9 cellular contexts compared by ENCODE assay signal in genomic region chr5:110258460-110258859, GRCh38.
DNase-seq lines count a peak whose midpoint lies in the region; ATAC-seq and TF ChIP-seq lines count a peak whose summit lies in the region.
"Had no signal": no experiment of that assay in that cellular context is flagged by ENCODE, and none has a peak within 500 bp of the region (broad histone marks: within the 10 kb centered on the region; RNA-seq: fewer than 3 reads in every experiment).

No MANE protein-coding gene starts in this region.

- TF ChIP-seq EP300 in neural cell (conservative IDR thresholded peaks at IDR 0.05; ENCODE audit: poor library complexity, severe bottlenecking): peak; percentile 20

- TF ChIP-seq CTCF in astrocyte of the spinal cord (IDR thresholded peaks at IDR 0.05; ENCODE audit: low read depth, low read length) (no peak), neural cell (IDR thresholded peaks at IDR 0.05; ENCODE audit: poor library complexity, severe bottlenecking) (no peak)

- H2AFZ ChIP-seq in neural cell (ENCODE audit: low read depth, low read length): no peak overlapping the region

- H3K4me2 ChIP-seq in neural cell (ENCODE audit: low read length): no peak overlapping the region

- ATAC-seq in HG02870 (IDR thresholded peaks at IDR 0.05; ENCODE audit: unreplicated experiment): no peak

- no peaks in the 10 kb centered on the region for H4K20me1 ChIP-seq in neural cell (ENCODE audit: insufficient read depth)

- TF ChIP-seq RAD21 in neural cell (conservative IDR thresholded peaks at IDR 0.05): no peak

- peaks cover 4% of the 10 kb centered on the region for H3K27me3 ChIP-seq in neural cell (ENCODE audit: insufficient read depth, low read depth, low read length)

- H3K36me3 ChIP-seq in neural cell (ENCODE audit: insufficient read depth, low read length): no peaks in the 10 kb centered on the region

- H3K79me2 ChIP-seq in neural cell (replicated peaks; ENCODE audit: insufficient read depth, low read length): no peaks in the 10 kb centered on the region

- in situ Hi-C loops in astrocyte of the spinal cord (cut with HindIII; ENCODE audit: low sequenced_read_pairs): no loop called here

- H3K9me2 ChIP-seq in neural cell (ENCODE audit: insufficient read depth, low read length): no peaks in the 10 kb centered on the region

- H3K9ac ChIP-seq in neural cell (ENCODE audit: low read length): peak overlapping the region; percentile 9

- DNase-seq in DMS153 treated with DMSO at 0.1 percent for 48 hours (lab: John Stamatoyannopoulos, UW; ENCODE audit: unreplicated experiment): peak; percentile 2
- DNase-seq in NCI-H1092 treated with DMSO at 0.1 percent for 48 hours (lab: John Stamatoyannopoulos, UW): peak; percentile 0
- DNase-seq in astrocyte of the spinal cord (ENCODE audit: low read depth, low spot score): peak; percentile 68
- DNase-seq in activated CD4-positive, CD25-positive, alpha-beta regulatory T cell treated with anti-CD3 and anti-CD28 coated beads, Interleukin-2, amount 50 U/mL, for 72 hours: no peak
- DNase-seq in SIG-M5 (lab: John Stamatoyannopoulos, UW): no peak
- no peak for DNase-seq in occipital lobe (lab: John Stamatoyannopoulos, UW)
- DNase-seq: activated CD4-positive, CD25-positive, alpha-beta regulatory T cell had no signal

- H3F3A ChIP-seq in neural cell (ENCODE audit: insufficient read depth, low read length, poor library complexity, severe bottlenecking): no peaks in the 10 kb centered on the region

- H3K9me3 ChIP-seq in neural cell (ENCODE audit: low read length): no peaks in the 10 kb centered on the region

- no peak overlapping the region for H3K4me3 ChIP-seq in astrocyte of the spinal cord (ENCODE audit: low read depth, low read length)
- peak overlapping the region; percentile 32 for H3K4me3 ChIP-seq in neural cell (ENCODE audit: low read length)

- peak overlapping the region; percentile 4 for H3K27ac ChIP-seq in neural cell (ENCODE audit: low read length)

TF ChIP-seq in neural cell, 6 proteins besides CTCF, POLR2A, EP300 and RAD21:
- TF ChIP-seq POLR2AphosphoS5 (IDR thresholded peaks at IDR 0.05): no peak
- TF ChIP-seq SMC3 (conservative IDR thresholded peaks at IDR 0.05; ENCODE audit: poor library complexity): no peak
- no peak for TF ChIP-seq MXI1 (conservative IDR thresholded peaks at IDR 0.05; ENCODE audit: poor library complexity, severe bottlenecking)
- no peak for TF ChIP-seq EZH2 (IDR thresholded peaks at IDR 0.05; ENCODE audit: borderline replicate concordance, insufficient read depth, low read length, poor library complexity, severe bottlenecking)
- TF ChIP-seq TAF1 (IDR thresholded peaks at IDR 0.05; ENCODE audit: low read depth): no peak
- no peak for TF ChIP-seq REST (IDR thresholded peaks at IDR 0.05; ENCODE audit: borderline replicate concordance)
TF ChIP-seq in neural cell: peak in this region for 0.

Comparison
In these comparisons a context has a peak if more than half of its experiments do, and no peak if none do; other contexts are left out.
1. DNase-seq: peak in DMS153 treated with DMSO at 0.1 percent for 48 hours (single experiment), NCI-H1092 treated with DMSO at 0.1 percent for 48 hours (single experiment) and astrocyte of the spinal cord (single experiment); none in activated CD4-positive, CD25-positive, alpha-beta regulatory T cell treated with anti-CD3 and anti-CD28 coated beads, Interleukin-2, amount 50 U/mL, for 72 hours (single experiment), SIG-M5 (single experiment) and occipital lobe (single experiment).